Comparison of ENCODE assay signal across 1 cellular context in the genomic region with DNA sequence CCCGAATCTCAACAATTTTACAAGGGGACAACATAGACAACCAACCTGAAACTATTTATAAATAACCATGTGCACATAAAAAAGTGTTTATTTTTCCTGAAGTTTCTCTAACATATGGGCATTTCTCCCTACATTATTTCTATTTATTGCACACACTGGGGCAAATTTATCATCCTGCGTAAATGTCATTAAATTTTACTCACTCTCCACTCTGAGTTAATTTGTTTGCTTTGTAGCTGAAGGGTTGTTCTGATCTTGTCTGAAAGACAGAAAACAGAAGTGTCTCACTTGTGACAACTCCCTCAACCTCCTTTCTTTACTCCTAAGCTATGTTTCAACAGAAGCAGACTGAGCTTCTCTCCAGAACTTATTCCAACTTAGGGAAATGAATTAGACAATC.
TF ChIP-seq lines count a peak whose summit lies in the region.

No MANE protein-coding gene starts in this region.

TF ChIP-seq in HEK293, 187 proteins besides CTCF, POLR2A, EP300 and RAD21 (continued from another document):
- TF ChIP-seq, protein P1, sequence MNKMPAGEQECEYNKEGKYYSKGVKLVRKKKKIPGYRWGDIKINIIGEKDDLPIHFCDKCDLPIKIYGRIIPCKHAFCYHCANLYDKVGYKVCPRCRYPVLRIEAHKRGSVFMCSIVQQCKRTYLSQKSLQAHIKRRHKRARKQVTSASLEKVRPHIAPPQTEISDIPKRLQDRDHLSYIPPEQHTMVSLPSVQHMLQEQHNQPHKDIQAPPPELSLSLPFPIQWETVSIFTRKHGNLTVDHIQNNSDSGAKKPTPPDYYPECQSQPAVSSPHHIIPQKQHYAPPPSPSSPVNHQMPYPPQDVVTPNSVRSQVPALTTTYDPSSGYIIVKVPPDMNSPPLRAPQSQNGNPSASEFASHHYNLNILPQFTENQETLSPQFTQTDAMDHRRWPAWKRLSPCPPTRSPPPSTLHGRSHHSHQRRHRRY (tag by site-specific recombination; IDR thresholded peaks at IDR 0.05): no peak
- TF ChIP-seq, protein P2, sequence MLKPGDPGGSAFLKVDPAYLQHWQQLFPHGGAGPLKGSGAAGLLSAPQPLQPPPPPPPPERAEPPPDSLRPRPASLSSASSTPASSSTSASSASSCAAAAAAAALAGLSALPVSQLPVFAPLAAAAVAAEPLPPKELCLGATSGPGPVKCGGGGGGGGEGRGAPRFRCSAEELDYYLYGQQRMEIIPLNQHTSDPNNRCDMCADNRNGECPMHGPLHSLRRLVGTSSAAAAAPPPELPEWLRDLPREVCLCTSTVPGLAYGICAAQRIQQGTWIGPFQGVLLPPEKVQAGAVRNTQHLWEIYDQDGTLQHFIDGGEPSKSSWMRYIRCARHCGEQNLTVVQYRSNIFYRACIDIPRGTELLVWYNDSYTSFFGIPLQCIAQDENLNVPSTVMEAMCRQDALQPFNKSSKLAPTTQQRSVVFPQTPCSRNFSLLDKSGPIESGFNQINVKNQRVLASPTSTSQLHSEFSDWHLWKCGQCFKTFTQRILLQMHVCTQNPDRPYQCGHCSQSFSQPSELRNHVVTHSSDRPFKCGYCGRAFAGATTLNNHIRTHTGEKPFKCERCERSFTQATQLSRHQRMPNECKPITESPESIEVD (tag by site-specific recombination; IDR thresholded peaks at IDR 0.05): peak; percentile 85
- TF ChIP-seq, protein P3, sequence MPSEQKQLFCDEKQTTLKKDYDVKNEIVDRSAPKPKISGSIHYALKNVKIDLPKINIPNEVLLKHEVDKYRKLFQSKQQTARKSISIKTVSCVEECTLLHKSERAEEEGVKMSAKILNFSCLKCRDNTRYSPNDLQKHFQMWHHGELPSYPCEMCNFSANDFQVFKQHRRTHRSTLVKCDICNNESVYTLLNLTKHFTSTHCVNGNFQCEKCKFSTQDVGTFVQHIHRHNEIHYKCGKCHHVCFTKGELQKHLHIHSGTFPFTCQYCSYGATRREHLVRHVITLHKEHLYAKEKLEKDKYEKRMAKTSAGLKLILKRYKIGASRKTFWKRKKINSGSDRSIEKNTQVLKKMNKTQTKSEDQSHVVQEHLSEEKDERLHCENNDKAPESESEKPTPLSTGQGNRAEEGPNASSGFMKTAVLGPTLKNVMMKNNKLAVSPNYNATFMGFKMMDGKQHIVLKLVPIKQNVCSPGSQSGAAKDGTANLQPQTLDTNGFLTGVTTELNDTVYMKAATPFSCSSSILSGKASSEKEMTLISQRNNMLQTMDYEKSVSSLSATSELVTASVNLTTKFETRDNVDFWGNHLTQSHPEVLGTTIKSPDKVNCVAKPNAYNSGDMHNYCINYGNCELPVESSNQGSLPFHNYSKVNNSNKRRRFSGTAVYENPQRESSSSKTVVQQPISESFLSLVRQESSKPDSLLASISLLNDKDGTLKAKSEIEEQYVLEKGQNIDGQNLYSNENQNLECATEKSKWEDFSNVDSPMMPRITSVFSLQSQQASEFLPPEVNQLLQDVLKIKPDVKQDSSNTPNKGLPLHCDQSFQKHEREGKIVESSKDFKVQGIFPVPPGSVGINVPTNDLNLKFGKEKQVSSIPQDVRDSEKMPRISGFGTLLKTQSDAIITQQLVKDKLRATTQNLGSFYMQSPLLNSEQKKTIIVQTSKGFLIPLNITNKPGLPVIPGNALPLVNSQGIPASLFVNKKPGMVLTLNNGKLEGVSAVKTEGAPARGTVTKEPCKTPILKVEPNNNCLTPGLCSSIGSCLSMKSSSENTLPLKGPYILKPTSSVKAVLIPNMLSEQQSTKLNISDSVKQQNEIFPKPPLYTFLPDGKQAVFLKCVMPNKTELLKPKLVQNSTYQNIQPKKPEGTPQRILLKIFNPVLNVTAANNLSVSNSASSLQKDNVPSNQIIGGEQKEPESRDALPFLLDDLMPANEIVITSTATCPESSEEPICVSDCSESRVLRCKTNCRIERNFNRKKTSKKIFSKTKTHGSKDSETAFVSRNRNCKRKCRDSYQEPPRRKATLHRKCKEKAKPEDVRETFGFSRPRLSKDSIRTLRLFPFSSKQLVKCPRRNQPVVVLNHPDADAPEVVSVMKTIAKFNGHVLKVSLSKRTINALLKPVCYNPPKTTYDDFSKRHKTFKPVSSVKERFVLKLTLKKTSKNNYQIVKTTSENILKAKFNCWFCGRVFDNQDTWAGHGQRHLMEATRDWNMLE (tag by site-specific recombination; conservative IDR thresholded peaks at IDR 0.05; ENCODE audit: low read depth): no peak
- no peak for TF ChIP-seq ZNF274 (IDR thresholded peaks at IDR 0.05; ENCODE audit: low read length)
- TF ChIP-seq ZNF274 (tag by site-specific recombination; IDR thresholded peaks at IDR 0.05; ENCODE audit: borderline replicate concordance): no peak
- TF ChIP-seq, protein P4, sequence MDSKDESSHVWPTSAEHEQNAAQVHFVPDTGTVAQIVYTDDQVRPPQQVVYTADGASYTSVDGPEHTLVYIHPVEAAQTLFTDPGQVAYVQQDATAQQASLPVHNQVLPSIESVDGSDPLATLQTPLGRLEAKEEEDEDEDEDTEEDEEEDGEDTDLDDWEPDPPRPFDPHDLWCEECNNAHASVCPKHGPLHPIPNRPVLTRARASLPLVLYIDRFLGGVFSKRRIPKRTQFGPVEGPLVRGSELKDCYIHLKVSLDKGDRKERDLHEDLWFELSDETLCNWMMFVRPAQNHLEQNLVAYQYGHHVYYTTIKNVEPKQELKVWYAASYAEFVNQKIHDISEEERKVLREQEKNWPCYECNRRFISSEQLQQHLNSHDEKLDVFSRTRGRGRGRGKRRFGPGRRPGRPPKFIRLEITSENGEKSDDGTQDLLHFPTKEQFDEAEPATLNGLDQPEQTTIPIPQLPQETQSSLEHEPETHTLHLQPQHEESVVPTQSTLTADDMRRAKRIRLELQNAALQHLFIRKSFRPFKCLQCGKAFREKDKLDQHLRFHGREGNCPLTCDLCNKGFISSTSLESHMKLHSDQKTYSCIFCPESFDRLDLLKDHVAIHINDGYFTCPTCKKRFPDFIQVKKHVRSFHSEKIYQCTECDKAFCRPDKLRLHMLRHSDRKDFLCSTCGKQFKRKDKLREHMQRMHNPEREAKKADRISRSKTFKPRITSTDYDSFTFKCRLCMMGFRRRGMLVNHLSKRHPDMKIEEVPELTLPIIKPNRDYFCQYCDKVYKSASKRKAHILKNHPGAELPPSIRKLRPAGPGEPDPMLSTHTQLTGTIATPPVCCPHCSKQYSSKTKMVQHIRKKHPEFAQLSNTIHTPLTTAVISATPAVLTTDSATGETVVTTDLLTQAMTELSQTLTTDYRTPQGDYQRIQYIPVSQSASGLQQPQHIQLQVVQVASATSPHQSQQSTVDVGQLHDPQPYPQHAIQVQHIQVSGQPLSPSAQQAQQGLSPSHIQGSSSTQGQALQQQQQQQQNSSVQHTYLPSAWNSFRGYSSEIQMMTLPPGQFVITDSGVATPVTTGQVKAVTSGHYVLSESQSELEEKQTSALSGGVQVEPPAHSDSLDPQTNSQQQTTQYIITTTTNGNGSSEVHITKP (tag by site-specific recombination; IDR thresholded peaks at IDR 0.05): no peak
- no peak for TF ChIP-seq ZNF354C (tag by site-specific recombination; IDR thresholded peaks at IDR 0.05; ENCODE audit: borderline replicate concordance, low read depth)
- TF ChIP-seq IKZF3 (tag by site-specific recombination; IDR thresholded peaks at IDR 0.05): no peak
- no peak for TF ChIP-seq ZNF791 (tag by site-specific recombination; IDR thresholded peaks at IDR 0.05)
- TF ChIP-seq, protein P5, sequence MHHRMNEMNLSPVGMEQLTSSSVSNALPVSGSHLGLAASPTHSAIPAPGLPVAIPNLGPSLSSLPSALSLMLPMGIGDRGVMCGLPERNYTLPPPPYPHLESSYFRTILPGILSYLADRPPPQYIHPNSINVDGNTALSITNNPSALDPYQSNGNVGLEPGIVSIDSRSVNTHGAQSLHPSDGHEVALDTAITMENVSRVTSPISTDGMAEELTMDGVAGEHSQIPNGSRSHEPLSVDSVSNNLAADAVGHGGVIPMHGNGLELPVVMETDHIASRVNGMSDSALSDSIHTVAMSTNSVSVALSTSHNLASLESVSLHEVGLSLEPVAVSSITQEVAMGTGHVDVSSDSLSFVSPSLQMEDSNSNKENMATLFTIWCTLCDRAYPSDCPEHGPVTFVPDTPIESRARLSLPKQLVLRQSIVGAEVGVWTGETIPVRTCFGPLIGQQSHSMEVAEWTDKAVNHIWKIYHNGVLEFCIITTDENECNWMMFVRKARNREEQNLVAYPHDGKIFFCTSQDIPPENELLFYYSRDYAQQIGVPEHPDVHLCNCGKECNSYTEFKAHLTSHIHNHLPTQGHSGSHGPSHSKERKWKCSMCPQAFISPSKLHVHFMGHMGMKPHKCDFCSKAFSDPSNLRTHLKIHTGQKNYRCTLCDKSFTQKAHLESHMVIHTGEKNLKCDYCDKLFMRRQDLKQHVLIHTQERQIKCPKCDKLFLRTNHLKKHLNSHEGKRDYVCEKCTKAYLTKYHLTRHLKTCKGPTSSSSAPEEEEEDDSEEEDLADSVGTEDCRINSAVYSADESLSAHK (tag by site-specific recombination; IDR thresholded peaks at IDR 0.05): no peak
- TF ChIP-seq ZNF792 (tag by site-specific recombination; IDR thresholded peaks at IDR 0.05): no peak
- no peak for TF ChIP-seq ZSCAN23 (tag by site-specific recombination; IDR thresholded peaks at IDR 0.05)
- TF ChIP-seq, protein P6, sequence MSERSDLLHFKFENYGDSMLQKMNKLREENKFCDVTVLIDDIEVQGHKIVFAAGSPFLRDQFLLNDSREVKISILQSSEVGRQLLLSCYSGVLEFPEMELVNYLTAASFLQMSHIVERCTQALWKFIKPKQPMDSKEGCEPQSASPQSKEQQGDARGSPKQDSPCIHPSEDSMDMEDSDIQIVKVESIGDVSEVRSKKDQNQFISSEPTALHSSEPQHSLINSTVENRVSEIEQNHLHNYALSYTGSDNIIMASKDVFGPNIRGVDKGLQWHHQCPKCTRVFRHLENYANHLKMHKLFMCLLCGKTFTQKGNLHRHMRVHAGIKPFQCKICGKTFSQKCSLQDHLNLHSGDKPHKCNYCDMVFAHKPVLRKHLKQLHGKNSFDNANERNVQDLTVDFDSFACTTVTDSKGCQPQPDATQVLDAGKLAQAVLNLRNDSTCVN (tag by site-specific recombination; optimal IDR thresholded peaks at IDR 0.05): no peak
- TF ChIP-seq ZNF843 (tag by site-specific recombination; IDR thresholded peaks at IDR 0.05): 0 out of 2 replicates have a peak, but pooled peaks have one; percentile 13
- peak; percentile 55; the same call in 1 of the 2 replicates for TF ChIP-seq OSR2 (tag by site-specific recombination; IDR thresholded peaks at IDR 0.05)
- no peak for TF ChIP-seq ZNF837 (tag by site-specific recombination; IDR thresholded peaks at IDR 0.05)
- no peak for TF ChIP-seq ZNF341 (tag by site-specific recombination; IDR thresholded peaks at IDR 0.05; ENCODE audit: low read depth)
- TF ChIP-seq ZNF394 (tag by site-specific recombination; IDR thresholded peaks at IDR 0.05; ENCODE audit: borderline replicate concordance): no peak
- TF ChIP-seq BCL11B (tag by site-specific recombination; IDR thresholded peaks at IDR 0.05; ENCODE audit: low read depth): no peak
- TF ChIP-seq ZNF626 (tag by site-specific recombination; IDR thresholded peaks at IDR 0.05): no peak
